1 cellular context compared by ENCODE assay signal in genomic region chr7:85927226-85927625, GRCh38.
TF ChIP-seq lines count a peak whose summit lies in the region.

No MANE protein-coding gene starts in this region.

TF ChIP-seq in H1, 55 proteins besides CTCF, POLR2A, EP300 and RAD21 (continued from another document):
- TF ChIP-seq, protein P1, sequence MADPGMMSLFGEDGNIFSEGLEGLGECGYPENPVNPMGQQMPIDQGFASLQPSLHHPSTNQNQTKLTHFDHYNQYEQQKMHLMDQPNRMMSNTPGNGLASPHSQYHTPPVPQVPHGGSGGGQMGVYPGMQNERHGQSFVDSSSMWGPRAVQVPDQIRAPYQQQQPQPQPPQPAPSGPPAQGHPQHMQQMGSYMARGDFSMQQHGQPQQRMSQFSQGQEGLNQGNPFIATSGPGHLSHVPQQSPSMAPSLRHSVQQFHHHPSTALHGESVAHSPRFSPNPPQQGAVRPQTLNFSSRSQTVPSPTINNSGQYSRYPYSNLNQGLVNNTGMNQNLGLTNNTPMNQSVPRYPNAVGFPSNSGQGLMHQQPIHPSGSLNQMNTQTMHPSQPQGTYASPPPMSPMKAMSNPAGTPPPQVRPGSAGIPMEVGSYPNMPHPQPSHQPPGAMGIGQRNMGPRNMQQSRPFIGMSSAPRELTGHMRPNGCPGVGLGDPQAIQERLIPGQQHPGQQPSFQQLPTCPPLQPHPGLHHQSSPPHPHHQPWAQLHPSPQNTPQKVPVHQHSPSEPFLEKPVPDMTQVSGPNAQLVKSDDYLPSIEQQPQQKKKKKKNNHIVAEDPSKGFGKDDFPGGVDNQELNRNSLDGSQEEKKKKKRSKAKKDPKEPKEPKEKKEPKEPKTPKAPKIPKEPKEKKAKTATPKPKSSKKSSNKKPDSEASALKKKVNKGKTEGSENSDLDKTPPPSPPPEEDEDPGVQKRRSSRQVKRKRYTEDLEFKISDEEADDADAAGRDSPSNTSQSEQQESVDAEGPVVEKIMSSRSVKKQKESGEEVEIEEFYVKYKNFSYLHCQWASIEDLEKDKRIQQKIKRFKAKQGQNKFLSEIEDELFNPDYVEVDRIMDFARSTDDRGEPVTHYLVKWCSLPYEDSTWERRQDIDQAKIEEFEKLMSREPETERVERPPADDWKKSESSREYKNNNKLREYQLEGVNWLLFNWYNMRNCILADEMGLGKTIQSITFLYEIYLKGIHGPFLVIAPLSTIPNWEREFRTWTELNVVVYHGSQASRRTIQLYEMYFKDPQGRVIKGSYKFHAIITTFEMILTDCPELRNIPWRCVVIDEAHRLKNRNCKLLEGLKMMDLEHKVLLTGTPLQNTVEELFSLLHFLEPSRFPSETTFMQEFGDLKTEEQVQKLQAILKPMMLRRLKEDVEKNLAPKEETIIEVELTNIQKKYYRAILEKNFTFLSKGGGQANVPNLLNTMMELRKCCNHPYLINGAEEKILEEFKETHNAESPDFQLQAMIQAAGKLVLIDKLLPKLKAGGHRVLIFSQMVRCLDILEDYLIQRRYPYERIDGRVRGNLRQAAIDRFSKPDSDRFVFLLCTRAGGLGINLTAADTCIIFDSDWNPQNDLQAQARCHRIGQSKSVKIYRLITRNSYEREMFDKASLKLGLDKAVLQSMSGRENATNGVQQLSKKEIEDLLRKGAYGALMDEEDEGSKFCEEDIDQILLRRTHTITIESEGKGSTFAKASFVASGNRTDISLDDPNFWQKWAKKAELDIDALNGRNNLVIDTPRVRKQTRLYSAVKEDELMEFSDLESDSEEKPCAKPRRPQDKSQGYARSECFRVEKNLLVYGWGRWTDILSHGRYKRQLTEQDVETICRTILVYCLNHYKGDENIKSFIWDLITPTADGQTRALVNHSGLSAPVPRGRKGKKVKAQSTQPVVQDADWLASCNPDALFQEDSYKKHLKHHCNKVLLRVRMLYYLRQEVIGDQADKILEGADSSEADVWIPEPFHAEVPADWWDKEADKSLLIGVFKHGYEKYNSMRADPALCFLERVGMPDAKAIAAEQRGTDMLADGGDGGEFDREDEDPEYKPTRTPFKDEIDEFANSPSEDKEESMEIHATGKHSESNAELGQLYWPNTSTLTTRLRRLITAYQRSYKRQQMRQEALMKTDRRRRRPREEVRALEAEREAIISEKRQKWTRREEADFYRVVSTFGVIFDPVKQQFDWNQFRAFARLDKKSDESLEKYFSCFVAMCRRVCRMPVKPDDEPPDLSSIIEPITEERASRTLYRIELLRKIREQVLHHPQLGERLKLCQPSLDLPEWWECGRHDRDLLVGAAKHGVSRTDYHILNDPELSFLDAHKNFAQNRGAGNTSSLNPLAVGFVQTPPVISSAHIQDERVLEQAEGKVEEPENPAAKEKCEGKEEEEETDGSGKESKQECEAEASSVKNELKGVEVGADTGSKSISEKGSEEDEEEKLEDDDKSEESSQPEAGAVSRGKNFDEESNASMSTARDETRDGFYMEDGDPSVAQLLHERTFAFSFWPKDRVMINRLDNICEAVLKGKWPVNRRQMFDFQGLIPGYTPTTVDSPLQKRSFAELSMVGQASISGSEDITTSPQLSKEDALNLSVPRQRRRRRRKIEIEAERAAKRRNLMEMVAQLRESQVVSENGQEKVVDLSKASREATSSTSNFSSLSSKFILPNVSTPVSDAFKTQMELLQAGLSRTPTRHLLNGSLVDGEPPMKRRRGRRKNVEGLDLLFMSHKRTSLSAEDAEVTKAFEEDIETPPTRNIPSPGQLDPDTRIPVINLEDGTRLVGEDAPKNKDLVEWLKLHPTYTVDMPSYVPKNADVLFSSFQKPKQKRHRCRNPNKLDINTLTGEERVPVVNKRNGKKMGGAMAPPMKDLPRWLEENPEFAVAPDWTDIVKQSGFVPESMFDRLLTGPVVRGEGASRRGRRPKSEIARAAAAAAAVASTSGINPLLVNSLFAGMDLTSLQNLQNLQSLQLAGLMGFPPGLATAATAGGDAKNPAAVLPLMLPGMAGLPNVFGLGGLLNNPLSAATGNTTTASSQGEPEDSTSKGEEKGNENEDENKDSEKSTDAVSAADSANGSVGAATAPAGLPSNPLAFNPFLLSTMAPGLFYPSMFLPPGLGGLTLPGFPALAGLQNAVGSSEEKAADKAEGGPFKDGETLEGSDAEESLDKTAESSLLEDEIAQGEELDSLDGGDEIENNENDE (IDR thresholded peaks at IDR 0.05; ENCODE audit: insufficient replicate concordance, low read length): no peak
- TF ChIP-seq SIN3A (conservative IDR thresholded peaks at IDR 0.05 in 1 of 2, IDR thresholded peaks at IDR 0.05 in 1 of 2; ENCODE audit: low read depth in 1 of 2, low read length in 2 of 2): no peak
- no peak for TF ChIP-seq RXRA (IDR thresholded peaks at IDR 0.05; ENCODE audit: insufficient read depth, low read depth, low read length)
- TF ChIP-seq CBX5 (IDR thresholded peaks at IDR 0.05; ENCODE audit: low read depth, low read length): no peak
- TF ChIP-seq BCL11A (IDR thresholded peaks at IDR 0.05; ENCODE audit: low read depth in 2 of 2, low read length in 2 of 2): no peak
- no peak for TF ChIP-seq SAP30 (IDR thresholded peaks at IDR 0.05; ENCODE audit: insufficient read depth, insufficient replicate concordance, low read length)
